In the genomic region with DNA sequence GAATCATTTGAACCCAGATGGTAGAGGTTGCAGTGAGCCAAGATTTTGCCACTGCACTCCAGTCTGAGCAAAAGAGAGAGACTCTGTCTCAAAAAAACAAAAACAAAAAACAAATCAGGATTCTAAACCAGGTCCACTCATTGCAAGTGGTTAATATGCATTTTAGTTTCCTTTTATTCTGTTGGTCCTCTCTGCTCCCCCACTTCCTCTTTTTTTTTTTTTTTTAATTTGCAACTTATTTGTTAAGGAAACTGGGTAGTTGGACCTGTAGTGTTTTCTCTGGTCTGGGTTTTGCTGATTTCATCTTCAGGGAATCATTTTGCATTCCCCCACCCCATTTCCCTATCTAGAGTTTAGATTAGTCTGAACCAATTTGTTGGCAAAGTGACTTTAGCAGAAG, we compare ENCODE assay signal across 1 cellular context.
TF ChIP-seq lines count a peak whose summit lies in the region.

No MANE protein-coding gene starts in this region.

TF ChIP-seq in GM12878, 131 proteins besides CTCF, POLR2A, EP300 and RAD21:
- TF ChIP-seq SPI1 (IDR thresholded peaks at IDR 0.05; ENCODE audit: borderline replicate concordance, insufficient read depth, low read depth, low read length) (peak; percentile 91), SMAD1 (IDR thresholded peaks at IDR 0.05; ENCODE audit: low read depth, partially characterized antibody) (no peak), CBX5 (IDR thresholded peaks at IDR 0.05; ENCODE audit: low read depth) (no peak), NFXL1 (IDR thresholded peaks at IDR 0.05; ENCODE audit: borderline replicate concordance) (no peak), ZNF384 (IDR thresholded peaks at IDR 0.05; ENCODE audit: borderline replicate concordance, low read depth, low read length) (peak; percentile 75)
TF ChIP-seq in GM12878: peak in this region for 2.
